ENCODE assay signal across 9 cellular contexts in genomic region chr1:59393211-59394180, GRCh38.
DNase-seq lines count a peak whose midpoint lies in the region; ATAC-seq, FAIRE-seq and TF ChIP-seq lines count a peak whose summit lies in the region.
"Had no signal": no experiment of that assay in that cellular context is flagged by ENCODE, and none has a peak within 500 bp of the region (broad histone marks: within the 10 kb centered on the region; RNA-seq: fewer than 3 reads in every experiment).

No MANE protein-coding gene starts in this region.

- H3K4me1 ChIP-seq in endothelial cell of umbilical vein (ENCODE audit: control insufficient read depth, extremely low read depth, insufficient read depth, low read length) (no peaks in the 10 kb centered on the region), vagina (peaks cover 31% of the 10 kb centered on the region)

- no peaks in the 10 kb centered on the region for H3K79me2 ChIP-seq in endothelial cell of umbilical vein (ENCODE audit: control insufficient read depth, insufficient read depth, low read length)

- BruUV-seq in endothelial cell of umbilical vein (replicated peaks; lab: Mats Ljungman, UMichigan) = no TSS peak

- DNase-seq in Ammon's horn (ENCODE audit: low spot score) (peak; percentile 60), NCI-H226 (peak; percentile 21), endothelial cell of umbilical vein (ENCODE audit: low read depth, low spot score) (peak; percentile 75), middle frontal gyrus (ENCODE audit: extremely low spot score, low spot score) (peak; percentile 17), vagina (ENCODE audit: extremely low spot score in 2 of 2) (peak in 1 of 2 donors; percentile 93)
- DNase-seq in activated naive CD4-positive, alpha-beta T cell (lab: John Stamatoyannopoulos, UW) = no peak
- no peak for DNase-seq in activated CD8-positive, alpha-beta memory T cell treated with anti-CD3 and anti-CD28 coated beads, Interleukin-2, amount 10 ng/mL, durations not matched to agents 7 days and 5 days
- DNase-seq: activated B cell treated with CpG ODN at 0.5 μM for 24 hours had no signal

- peak overlapping the region; percentile 13 for H2AFZ ChIP-seq in endothelial cell of umbilical vein (ENCODE audit: low read depth, low read length)

- no peaks in the 10 kb centered on the region for H3K27me3 ChIP-seq in endothelial cell of umbilical vein (ENCODE audit: control insufficient read depth in 2 of 2, insufficient read depth in 2 of 2, low read length in 2 of 2)
- H3K27me3 ChIP-seq in vagina = no peaks in the 10 kb centered on the region

- no peak overlapping the region for H3K27ac Mint-ChIP-seq in activated CD8-positive, alpha-beta memory T cell treated with anti-CD3 and anti-CD28 coated beads, Interleukin-2, amount 10 ng/mL, durations not matched to agents 7 days and 5 days
- H3K27ac Mint-ChIP-seq: activated B cell treated with CpG ODN at 0.5 μM for 24 hours had no signal

- no peaks in the 10 kb centered on the region for H3K36me3 Mint-ChIP-seq in activated CD8-positive, alpha-beta memory T cell treated with anti-CD3 and anti-CD28 coated beads, Interleukin-2, amount 10 ng/mL, durations not matched to agents 7 days and 5 days

- ATAC-seq in activated CD8-positive, alpha-beta memory T cell treated with anti-CD3 and anti-CD28 coated beads, Interleukin-2, amount 10 ng/mL, durations not matched to agents 7 days and 5 days = no peak
- ATAC-seq in GM19397 (IDR thresholded peaks at IDR 0.05; ENCODE audit: unreplicated experiment) = no peak

- POLR2A ChIA-PET in endothelial cell of umbilical vein (lab: Charles Lee) = no interaction called here

- H3K36me3 ChIP-seq in endothelial cell of umbilical vein (ENCODE audit: control insufficient read depth in 2 of 2, extremely low read depth in 1 of 2, insufficient read depth in 2 of 2, low read length in 2 of 2) (no peaks in the 10 kb centered on the region), vagina (no peaks in the 10 kb centered on the region)

- intact Hi-C loops in endothelial cell of umbilical vein (cut with micrococcal nuclease) (loop anchor here (1.0 kb wide), 2 partner anchors 8 to 40 kb away; no protein-coding TSS in a partner anchor), vagina (cut with DNase I) (no loop called here)

- H3K9ac ChIP-seq in endothelial cell of umbilical vein (replicated peaks; ENCODE audit: extremely low read depth, insufficient read depth, low read length) = no peak overlapping the region

- no peaks in the 10 kb centered on the region for H3K9me1 ChIP-seq in endothelial cell of umbilical vein (replicated peaks; ENCODE audit: control insufficient read depth, extremely low read depth, insufficient read depth, low read length)

- H3K27ac ChIP-seq in endothelial cell of umbilical vein (ENCODE audit: insufficient read depth, low read depth, low read length) (no peak overlapping the region), vagina (peak overlapping the region; percentile 88)

- CTCF ChIA-PET in endothelial cell of umbilical vein (lab: Charles Lee) = interaction anchor here (1.3 kb wide), 1 partner anchor 13 kb away, joined by 3 read pairs; no protein-coding TSS in a partner anchor
- CTCF ChIA-PET in activated CD8-positive, alpha-beta memory T cell treated with anti-CD3 and anti-CD28 coated beads, Interleukin-2, amount 10 ng/mL, durations not matched to agents 7 days and 5 days (lab: Charles Lee) = no interaction called here

- no peaks in the 10 kb centered on the region for H3K9me3 ChIP-seq in endothelial cell of umbilical vein (replicated peaks; ENCODE audit: control insufficient read depth, insufficient read depth, low read length)
- H3K9me3 ChIP-seq in vagina = no peaks in the 10 kb centered on the region

- no peak for TF ChIP-seq POLR2A in endothelial cell of umbilical vein (IDR thresholded peaks at IDR 0.05; ENCODE audit: low read depth, low read length)
- no peak for TF ChIP-seq POLR2A in vagina (IDR thresholded peaks at IDR 0.05)

- H3K27me3 Mint-ChIP-seq in activated CD8-positive, alpha-beta memory T cell treated with anti-CD3 and anti-CD28 coated beads, Interleukin-2, amount 10 ng/mL, durations not matched to agents 7 days and 5 days = no peaks in the 10 kb centered on the region
- H3K27me3 Mint-ChIP-seq: activated B cell treated with CpG ODN at 0.5 μM for 24 hours had no signal

- H3K4me3 ChIP-seq in endothelial cell of umbilical vein (replicated peaks in 1 of 3; ENCODE audit: insufficient read depth in 1 of 3, low read depth in 1 of 3, low read length in 3 of 3) (no peak overlapping the region), vagina (no peak overlapping the region)

- H3K9me3 Mint-ChIP-seq in activated CD8-positive, alpha-beta memory T cell treated with anti-CD3 and anti-CD28 coated beads, Interleukin-2, amount 10 ng/mL, durations not matched to agents 7 days and 5 days (ENCODE audit: low read depth) = no peaks in the 10 kb centered on the region
- H3K9me3 Mint-ChIP-seq: activated B cell treated with CpG ODN at 0.5 μM for 24 hours had no signal

- dilution Hi-C loops in endothelial cell of umbilical vein (cut with MboI; ENCODE audit: extremely low pct_ligation_motif_present, low sequenced_read_pairs) = no loop called here

- TF ChIP-seq CTCF in endothelial cell of umbilical vein (IDR thresholded peaks at IDR 0.05; ENCODE audit: extremely low read depth in 1 of 2, insufficient read depth in 1 of 2, low read depth in 1 of 2, low read length in 2 of 2) = no peak
- TF ChIP-seq CTCF in vagina (IDR thresholded peaks at IDR 0.05) = no peak

- no peak overlapping the region for H3K4me3 Mint-ChIP-seq in activated CD8-positive, alpha-beta memory T cell treated with anti-CD3 and anti-CD28 coated beads, Interleukin-2, amount 10 ng/mL, durations not matched to agents 7 days and 5 days
- H3K4me3 Mint-ChIP-seq: activated B cell treated with CpG ODN at 0.5 μM for 24 hours had no signal

- H3K4me1 Mint-ChIP-seq in activated CD8-positive, alpha-beta memory T cell treated with anti-CD3 and anti-CD28 coated beads, Interleukin-2, amount 10 ng/mL, durations not matched to agents 7 days and 5 days = peaks cover 31% of the 10 kb centered on the region

- no peak overlapping the region for H3K4me2 ChIP-seq in endothelial cell of umbilical vein (ENCODE audit: insufficient read depth, low read length)

- peak; percentile 24 for FAIRE-seq in endothelial cell of umbilical vein (lab: Jason Lieb, UNC)

- H4K20me1 ChIP-seq in endothelial cell of umbilical vein (replicated peaks; ENCODE audit: control insufficient read depth, extremely low read depth, insufficient read depth, low read length) = no peaks in the 10 kb centered on the region

TF ChIP-seq in endothelial cell of umbilical vein, 7 proteins besides CTCF, POLR2A, EP300 and RAD21:
- TF ChIP-seq EZH2 (IDR thresholded peaks at IDR 0.05; ENCODE audit: borderline replicate concordance, low read depth, low read length, severe bottlenecking) (no peak), MAX (IDR thresholded peaks at IDR 0.05; ENCODE audit: insufficient read depth, insufficient read length) (no peak), JUN (IDR thresholded peaks at IDR 0.05; ENCODE audit: borderline replicate concordance, insufficient read depth, insufficient read length, low read depth) (no peak), GATA2 (IDR thresholded peaks at IDR 0.05; ENCODE audit: insufficient read depth, insufficient read length, low read depth, low read length) (no peak), FOS (IDR thresholded peaks at IDR 0.05; ENCODE audit: borderline replicate concordance, insufficient read depth, low read length) (no peak), MYC (IDR thresholded peaks at IDR 0.05; ENCODE audit: low read depth, low read length) (no peak), POLR2AphosphoS5 (IDR thresholded peaks at IDR 0.05; ENCODE audit: insufficient read depth, low read depth, low read length) (no peak)

Comparison
In these comparisons a context has a peak if more than half of its experiments do, and no peak if none do; other contexts are left out.
1. DNase-seq: peak in Ammon's horn (single experiment), NCI-H226 (single experiment), endothelial cell of umbilical vein (single experiment) and middle frontal gyrus (single experiment); none in activated naive CD4-positive, alpha-beta T cell (0 of 4) and activated CD8-positive, alpha-beta memory T cell treated with anti-CD3 and anti-CD28 coated beads, Interleukin-2, amount 10 ng/mL, durations not matched to agents 7 days and 5 days (single experiment).